Comparison of ENCODE assay signal across 19 cellular contexts in genomic region chr6:124197148-124197547, GRCh38.
DNase-seq lines count a peak whose midpoint lies in the region; ATAC-seq and TF ChIP-seq lines count a peak whose summit lies in the region.
"Had no signal": no experiment of that assay in that cellular context is flagged by ENCODE, and none has a peak within 500 bp of the region (broad histone marks: within the 10 kb centered on the region; RNA-seq: fewer than 3 reads in every experiment).

No MANE protein-coding gene starts in this region.

- no peak for ATAC-seq in natural killer cell

- no peaks in the 10 kb centered on the region for H3K36me3 Mint-ChIP-seq in activated naive CD4-positive, alpha-beta T cell treated with anti-CD3 and anti-CD28 coated beads, Interleukin-2, amount 50 U/mL, for 24 hours
- H3K36me3 Mint-ChIP-seq in endodermal cell (ENCODE audit: low read depth) (no peaks in the 10 kb centered on the region), neural progenitor cell (no peaks in the 10 kb centered on the region), natural killer cell (no peaks in the 10 kb centered on the region)
- H3K36me3 Mint-ChIP-seq: CD14-positive monocyte had no signal

- no peak overlapping the region for H2AFZ ChIP-seq in neural progenitor cell (replicated peaks)

- no peak overlapping the region for H3K4me2 ChIP-seq in neural progenitor cell
- H3K4me2 ChIP-seq: KMS-11 had no signal

- TF ChIP-seq CTCF in endodermal cell (conservative IDR thresholded peaks at IDR 0.05) (peak; percentile 42), neural progenitor cell (IDR thresholded peaks at IDR 0.05) (peak; percentile 19), natural killer cell (IDR thresholded peaks at IDR 0.05) (no peak)

- peak overlapping the region; percentile 43 for H3K27ac Mint-ChIP-seq in activated naive CD4-positive, alpha-beta T cell treated with anti-CD3 and anti-CD28 coated beads, Interleukin-2, amount 50 U/mL, for 24 hours
- no peak overlapping the region for H3K27ac Mint-ChIP-seq in endodermal cell
- no peak overlapping the region for H3K27ac Mint-ChIP-seq in neural progenitor cell
- no peak overlapping the region for H3K27ac Mint-ChIP-seq in natural killer cell
- H3K27ac Mint-ChIP-seq: B cell, CD14-positive monocyte had no signal

- intact Hi-C loops in natural killer cell (cut with micrococcal nuclease) = no loop called here

- no peaks in the 10 kb centered on the region for H3F3A ChIP-seq in neural progenitor cell (ENCODE audit: low read depth)

- DNase-seq in activated naive CD4-positive, alpha-beta T cell (lab: John Stamatoyannopoulos, UW) = no peak
- DNase-seq in NCI-H69 (lab: John Stamatoyannopoulos, UW) (peak; percentile 66), endodermal cell (no peak), neural progenitor cell (ENCODE audit: low spot score) (no peak), HCEC 1CT (no peak), natural killer cell (no peak), SIG-M5 treated with dmso at 0.1 percent for 504 hours (lab: John Stamatoyannopoulos, UW; ENCODE audit: unreplicated experiment) (no peak)
- DNase-seq: MV-4-11, NCI-H1105 treated with DMSO at 0.1 percent for 48 hours, NCI-H2029 treated with DMSO at 0.1 percent for 48 hours, NCI-H446, NCI-H526, SIG-M5 had no signal

- H3K9me3 Mint-ChIP-seq in activated naive CD4-positive, alpha-beta T cell treated with anti-CD3 and anti-CD28 coated beads, Interleukin-2, amount 50 U/mL, for 24 hours = no peaks in the 10 kb centered on the region
- H3K9me3 Mint-ChIP-seq in endodermal cell (peaks cover 6% of the 10 kb centered on the region), neural progenitor cell (peaks cover 2% of the 10 kb centered on the region), natural killer cell (peaks cover 9 to 10% of the 10 kb centered on the region in 2 donors)

- H3K9ac ChIP-seq in endodermal cell (ENCODE audit: extremely low read depth, low read length, poor library complexity, severe bottlenecking) (no peak overlapping the region), neural progenitor cell (no peak overlapping the region)
- H3K9ac ChIP-seq: KMS-11 had no signal

- H4K20me1 ChIP-seq in neural progenitor cell (ENCODE audit: low read depth) = no peaks in the 10 kb centered on the region

- H3K9me3 ChIP-seq in endodermal cell (ENCODE audit: control insufficient read depth, low read length) (no peaks in the 10 kb centered on the region), neural progenitor cell (ENCODE audit: low read depth) (no peaks in the 10 kb centered on the region)
- H3K9me3 ChIP-seq: HAP-1 had no signal

- H3K4me3 Mint-ChIP-seq in activated naive CD4-positive, alpha-beta T cell treated with anti-CD3 and anti-CD28 coated beads, Interleukin-2, amount 50 U/mL, for 24 hours = no peak overlapping the region
- H3K4me3 Mint-ChIP-seq in endodermal cell = no peak overlapping the region
- H3K4me3 Mint-ChIP-seq in neural progenitor cell = no peak overlapping the region
- no peak overlapping the region for H3K4me3 Mint-ChIP-seq in natural killer cell
- H3K4me3 Mint-ChIP-seq: B cell, CD14-positive monocyte had no signal

- H3K36me3 ChIP-seq in endodermal cell (ENCODE audit: control insufficient read depth, insufficient read depth, low read length) (no peaks in the 10 kb centered on the region), neural progenitor cell (no peaks in the 10 kb centered on the region)
- H3K36me3 ChIP-seq: HAP-1 had no signal

- H3K4me1 ChIP-seq in endodermal cell (ENCODE audit: control insufficient read depth, insufficient read depth, low read length) = no peaks in the 10 kb centered on the region
- H3K4me1 ChIP-seq in neural progenitor cell = no peaks in the 10 kb centered on the region
- H3K4me1 ChIP-seq: HAP-1 had no signal

- H3K27me3 ChIP-seq in endodermal cell (ENCODE audit: control insufficient read depth, insufficient read depth, low read length, poor library complexity, severe bottlenecking) (no peaks in the 10 kb centered on the region), neural progenitor cell (no peaks in the 10 kb centered on the region)

- 95% methylated on average over 2 of the region's 2 CpGs; no CpG with 5 or more reads in 1 of the 2 experiments for WGBS in endodermal cell (ENCODE audit: insufficient coverage in 1 of 2, insufficient read length in 1 of 2), 2 experiments

- no peaks in the 10 kb centered on the region for H3K4me1 Mint-ChIP-seq in activated naive CD4-positive, alpha-beta T cell treated with anti-CD3 and anti-CD28 coated beads, Interleukin-2, amount 50 U/mL, for 24 hours
- H3K4me1 Mint-ChIP-seq in endodermal cell (no peaks in the 10 kb centered on the region), neural progenitor cell (peaks cover 9% of the 10 kb centered on the region), natural killer cell (no peaks in the 10 kb centered on the region)
- H3K4me1 Mint-ChIP-seq: B cell, CD14-positive monocyte had no signal

- no peak overlapping the region for H3K27ac ChIP-seq in endodermal cell (ENCODE audit: low read depth, low read length)
- H3K27ac ChIP-seq in neural progenitor cell = no peak overlapping the region
- H3K27ac ChIP-seq: HL-60, KMS-11 had no signal

- H3K4me3 ChIP-seq in endodermal cell (ENCODE audit: low read length) (no peak overlapping the region), neural progenitor cell (no peak overlapping the region)
- H3K4me3 ChIP-seq: HAP-1 had no signal

- no peaks in the 10 kb centered on the region for H3K79me2 ChIP-seq in neural progenitor cell (ENCODE audit: low read depth)

- H3K27me3 Mint-ChIP-seq in activated naive CD4-positive, alpha-beta T cell treated with anti-CD3 and anti-CD28 coated beads, Interleukin-2, amount 50 U/mL, for 24 hours = no peaks in the 10 kb centered on the region
- H3K27me3 Mint-ChIP-seq in endodermal cell (ENCODE audit: insufficient read depth) = no peaks in the 10 kb centered on the region
- no peaks in the 10 kb centered on the region for H3K27me3 Mint-ChIP-seq in neural progenitor cell (ENCODE audit: insufficient read depth, low read depth)
- H3K27me3 Mint-ChIP-seq in natural killer cell (ENCODE audit: low read depth in 2 of 2) = no peaks in the 10 kb centered on the region
- H3K27me3 Mint-ChIP-seq: B cell had no signal
